ENCODE assay signal across 8 cellular contexts in the genomic region with DNA sequence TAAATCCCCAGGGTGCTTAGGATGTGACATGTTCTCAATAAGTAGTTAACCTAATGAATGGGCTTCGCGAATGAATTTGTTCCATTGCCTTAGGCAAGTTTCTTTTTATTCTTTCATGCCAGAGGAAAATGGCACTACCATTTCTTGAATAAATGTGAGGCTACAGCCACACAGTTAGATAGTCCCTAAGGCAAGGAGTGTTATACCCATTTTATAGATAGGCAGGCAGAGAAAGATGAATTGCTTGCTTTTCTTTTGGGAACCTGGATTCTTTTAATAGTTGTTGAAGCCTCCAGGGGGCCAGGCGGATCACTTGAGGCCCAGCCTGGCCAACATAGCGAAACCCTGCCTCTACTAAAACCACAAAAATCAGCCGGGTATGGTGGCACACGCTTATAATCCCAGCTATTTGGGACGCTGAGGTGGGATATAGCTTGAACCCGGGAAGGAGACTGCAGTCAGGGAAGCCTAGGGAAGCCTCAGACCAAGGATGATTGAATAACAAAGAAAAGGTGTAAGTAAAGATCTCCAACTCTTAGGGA. TPM values are rescaled to one million over a fixed set of nuclear protein-coding genes. Genes with fewer than 3 reads are reported as not detected.
DNase-seq lines count a peak whose midpoint lies in the region; ATAC-seq and TF ChIP-seq lines count a peak whose summit lies in the region.

No MANE protein-coding gene starts in this region.

- H3K79me2 ChIP-seq in mammary epithelial cell (ENCODE audit: insufficient read depth, low read length), result peaks cover 70% of the 10 kb centered on the region

- no TSS peak for BruUV-seq in mammary epithelial cell (replicated peaks; lab: Mats Ljungman, UMichigan)

- H3K27me3 ChIP-seq in HUES48 (ENCODE audit: control insufficient read depth, insufficient read depth, low read length) (no peaks in the 10 kb centered on the region), mammary epithelial cell (ENCODE audit: insufficient read depth, low read length) (no peaks in the 10 kb centered on the region), mononuclear cell (ENCODE audit: insufficient read depth, low read length) (no peaks in the 10 kb centered on the region)

- in situ Hi-C loops in mammary epithelial cell (cut with MboI; ENCODE audit: low sequenced_read_pairs in 2 of 2), result no loop called here

- H3K9me3 ChIP-seq in HUES48 (ENCODE audit: control insufficient read depth, insufficient read depth, low read length) (no peaks in the 10 kb centered on the region), mammary epithelial cell (replicated peaks; ENCODE audit: insufficient read depth, low read length) (no peaks in the 10 kb centered on the region), mononuclear cell (ENCODE audit: low read depth, low read length) (no peaks in the 10 kb centered on the region)

- H3K36me3 ChIP-seq in HUES48 (ENCODE audit: control insufficient read depth, insufficient read depth, low read length) (peaks cover 58% of the 10 kb centered on the region), mammary epithelial cell (ENCODE audit: insufficient read depth, low read length) (peaks cover 41% of the 10 kb centered on the region)

- intact Hi-C loops in mammary epithelial cell (cut with micrococcal nuclease), result no loop called here

- peak overlapping the region; percentile 91 for H3K4me2 ChIP-seq in mammary epithelial cell (ENCODE audit: insufficient read depth, low read depth, low read length)

- DNase-seq in mammary epithelial cell (no peak), 8988T (no peak), NCI-H128 (lab: John Stamatoyannopoulos, UW; ENCODE audit: unreplicated experiment) (no peak)

- 22% methylated on average over 8 of the region's 8 CpGs for WGBS in mammary epithelial cell (ENCODE audit: low coverage, missing lambda C conversion rate)

- no peak overlapping the region for H2AFZ ChIP-seq in mammary epithelial cell (ENCODE audit: low read depth, low read length)

- H3K4me1 ChIP-seq in HUES48 (ENCODE audit: control insufficient read depth, insufficient read depth, low read length) (peaks cover 8% of the 10 kb centered on the region), mammary epithelial cell (ENCODE audit: insufficient read depth, low read length) (peaks cover 12% of the 10 kb centered on the region), mononuclear cell (ENCODE audit: insufficient read depth, low read length) (peaks cover 37% of the 10 kb centered on the region)

- H3K9ac ChIP-seq in HUES48 (ENCODE audit: low read depth, low read length) (peak overlapping the region; percentile 97), mammary epithelial cell (ENCODE audit: insufficient read depth, low read length) (peak overlapping the region; percentile 92)

- TF ChIP-seq CTCF in 22Rv1 (IDR thresholded peaks at IDR 0.05), result no peak
- no peak for TF ChIP-seq CTCF in mammary epithelial cell (conservative IDR thresholded peaks at IDR 0.05 in 1 of 2, IDR thresholded peaks at IDR 0.05 in 1 of 2; ENCODE audit: extremely low read depth in 1 of 2, insufficient read depth in 1 of 2, low read depth in 1 of 2, low read length in 2 of 2)

- dilution Hi-C loops in mammary epithelial cell (cut with HindIII; ENCODE audit: low sequenced_read_pairs), result no loop called here

- ATAC-seq in HG02610 (IDR thresholded peaks at IDR 0.05; ENCODE audit: unreplicated experiment), result no peak
- no peak for ATAC-seq in HG02571 (IDR thresholded peaks at IDR 0.05; ENCODE audit: unreplicated experiment)

- H3K27ac ChIP-seq in 22Rv1 (peak overlapping the region; percentile 90), HUES48 (ENCODE audit: low read depth, low read length) (peak overlapping the region; percentile 99), mammary epithelial cell (ENCODE audit: insufficient read depth, low read depth, low read length) (peak overlapping the region; percentile 90)

- H3K4me3 ChIP-seq in HUES48 (ENCODE audit: low read depth, low read length) (peak overlapping the region; percentile 95), mammary epithelial cell (replicated peaks in 1 of 3; ENCODE audit: insufficient read depth in 1 of 3, low read depth in 2 of 3, low read length in 3 of 3) (peak overlapping the region; percentile 67 to 79 (median 75)), mononuclear cell (ENCODE audit: low read length) (peak overlapping the region; percentile 82)

- H4K20me1 ChIP-seq in mammary epithelial cell (ENCODE audit: insufficient read depth, low read length), result no peaks in the 10 kb centered on the region

- CTCF ChIA-PET in mammary epithelial cell (lab: Charles Lee; ENCODE audit: low non-redundant PET), result interaction anchor here (0.6 kb wide), 1 partner anchor 33 kb away, joined by 4 read pairs; no protein-coding TSS in a partner anchor

RNA-seq across cellular contexts. Expression of a gene that starts 0.9 kb away (rescaled TPM):
- total RNA-seq in mammary epithelial cell (10 to 100 TPM in 1 of 2 donors, 1 to 10 TPM in 1; 8.7 to 61.4 TPM), mononuclear cell (6.1 TPM)
- polyA plus RNA-seq in mammary epithelial cell, result 103 TPM
- polyA minus RNA-seq in mammary epithelial cell, result 22.5 TPM

RNA-seq across cellular contexts. Expression of a gene that starts 1.1 kb away (rescaled TPM):
- total RNA-seq in mammary epithelial cell (10 to 100 TPM; 30.3 to 93.0 TPM), mononuclear cell (61.7 TPM)
- polyA plus RNA-seq in mammary epithelial cell, result 141 TPM
- 111 TPM for polyA minus RNA-seq in mammary epithelial cell

RNA-seq across cellular contexts. Expression of a gene that starts 22.2 kb away (rescaled TPM):
- 10 to 100 TPM in 1 of 2 donors, under 1 TPM in 1; 0.56 to 10.7 TPM for total RNA-seq in mammary epithelial cell
- polyA plus RNA-seq in mammary epithelial cell, result 1.8 TPM
- 2.8 TPM for polyA minus RNA-seq in mammary epithelial cell
- total RNA-seq in mononuclear cell, result 2.3 TPM

RNA-seq across cellular contexts. Expression of a gene that starts 25.9 kb away (rescaled TPM):
- 100 to 1,000 TPM in 1 of 2 donors, 10 to 100 TPM in 1; 99.0 to 204 TPM for total RNA-seq in mammary epithelial cell
- polyA plus RNA-seq in mammary epithelial cell, result 130 TPM
- 169 TPM for polyA minus RNA-seq in mammary epithelial cell
- 34.0 TPM for total RNA-seq in mononuclear cell

RNA-seq across cellular contexts. Expression of a gene that starts 28.9 kb away (rescaled TPM):
- 100 to 1,000 TPM; 166 to 323 TPM for total RNA-seq in mammary epithelial cell
- polyA plus RNA-seq in mammary epithelial cell, result 332 TPM
- 114 TPM for polyA minus RNA-seq in mammary epithelial cell
- 55.3 TPM for total RNA-seq in mononuclear cell
